ENCODE assay signal across 23 cellular contexts in the genomic region with DNA sequence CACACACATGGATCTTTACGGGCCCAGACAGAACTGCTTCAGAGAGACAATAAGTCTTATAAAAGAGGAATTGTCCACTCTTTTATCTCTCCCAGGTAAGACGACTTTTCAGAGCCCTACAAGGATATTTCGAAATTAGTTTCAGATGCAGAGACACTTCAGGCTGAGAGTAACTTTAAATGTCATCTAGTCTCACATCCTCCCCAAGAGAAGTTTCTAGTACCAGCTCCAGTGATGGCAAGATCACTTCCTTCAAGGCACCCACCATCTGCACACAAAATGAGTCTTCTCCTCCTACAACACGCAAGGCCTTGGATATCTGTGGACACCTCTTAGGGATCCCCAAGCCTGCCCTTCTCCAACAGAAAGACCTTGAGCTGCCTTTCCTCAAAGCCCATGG. TPM values are rescaled to one million over a fixed set of nuclear protein-coding genes. Genes with fewer than 3 reads are reported as not detected.
DNase-seq lines count a peak whose midpoint lies in the region; ATAC-seq and TF ChIP-seq lines count a peak whose summit lies in the region.
"Had no signal": no experiment of that assay in that cellular context is flagged by ENCODE, and none has a peak within 500 bp of the region (broad histone marks: within the 10 kb centered on the region; RNA-seq: fewer than 3 reads in every experiment).

No MANE protein-coding gene starts in this region.

- ATAC-seq in GM18870 (IDR thresholded peaks at IDR 0.05; ENCODE audit: unreplicated experiment): peak; percentile 61
- peak; percentile 78 for ATAC-seq in HG02870 (IDR thresholded peaks at IDR 0.05; ENCODE audit: unreplicated experiment)
- ATAC-seq in GM19035 (IDR thresholded peaks at IDR 0.05; ENCODE audit: unreplicated experiment): no peak
- ATAC-seq: HepG2, K562, T-cell had no signal

- H3K9ac ChIP-seq in OCI-LY3 (ENCODE audit: low read length): no peak overlapping the region

- H3K4me2 ChIP-seq in OCI-LY3 (ENCODE audit: low read length): 0 out of 2 replicates have a peak overlapping the region, but pooled peaks have one; percentile 31

- DNase-seq in dorsolateral prefrontal cortex: no peak
- no peak for DNase-seq in hypothalamus (lab: John Stamatoyannopoulos, UW)
- DNase-seq in iPS-NIHi7 (ENCODE audit: extremely low spot score): no peak
- DNase-seq: CD4-positive, CD25-positive, alpha-beta regulatory T cell; DMS79; MG63; NCI-H1048; NCI-H1417 treated with DMSO at 0.1 percent for 48 hours; NCI-H187; NCI-H2107; NCI-H510A treated with DMSO at 0.1 percent for 48 hours; NCI-H748 treated with DMSO at 0.1 percent for 48 hours; NK-92 treated with Interleukin-12 subunit alpha and Interleukin-12 subunit beta, amount 100 ng/mL, for 24 hours; OCI-M1; SJCRH30; T-cell had no signal

- H2AFZ ChIP-seq in OCI-LY3 (ENCODE audit: low read depth, low read length): no peak overlapping the region

- no peaks in the 10 kb centered on the region for H3K9me3 ChIP-seq in OCI-LY3 (ENCODE audit: insufficient read depth, low read length)
- H3K9me3 ChIP-seq: MG63, SJCRH30 had no signal

- intact Hi-C loops in dorsolateral prefrontal cortex (cut with DNase I): loop anchor here in 1 of 2 donors (10.0 kb wide), 1 partner anchor 991 kb away; no protein-coding TSS in a partner anchor

- H3K27ac ChIP-seq in OCI-LY3 (ENCODE audit: low read length) (no peak overlapping the region), dorsolateral prefrontal cortex (no peak overlapping the region)
- H3K27ac ChIP-seq: HL-60, SJCRH30 had no signal

- TF ChIP-seq CTCF in OCI-LY3 (IDR thresholded peaks at IDR 0.05; ENCODE audit: low read depth, low read length): no peak
- no peak for TF ChIP-seq CTCF in dorsolateral prefrontal cortex (IDR thresholded peaks at IDR 0.05 in 54 of 56, conservative IDR thresholded peaks at IDR 0.05 in 2 of 56; ENCODE audit: low read depth in 1 of 56, partially characterized antibody in 56 of 56)

- peaks cover 7% of the 10 kb centered on the region for H3K4me1 ChIP-seq in OCI-LY3 (ENCODE audit: low read length)

- no peaks in the 10 kb centered on the region for H4K20me1 ChIP-seq in OCI-LY3 (ENCODE audit: insufficient read depth, low read length)

- H3K36me3 ChIP-seq in OCI-LY3 (replicated peaks; ENCODE audit: low read depth, low read length): no peaks in the 10 kb centered on the region
- H3K36me3 ChIP-seq: MG63, SJCRH30 had no signal

- no peaks in the 10 kb centered on the region for H3K79me2 ChIP-seq in OCI-LY3 (ENCODE audit: low read length)

- no peak overlapping the region for H3K4me3 ChIP-seq in OCI-LY3 (ENCODE audit: low read length)
- no peak overlapping the region for H3K4me3 ChIP-seq in dorsolateral prefrontal cortex
- H3K4me3 ChIP-seq: K562, MG63, SJCRH30 had no signal

- H3K27me3 ChIP-seq in OCI-LY3 (ENCODE audit: low read depth, low read length) (peaks cover 30% of the 10 kb centered on the region), dorsolateral prefrontal cortex (peaks cover 0 to 13% (median 0%) of the 10 kb centered on the region in 45 donors)
- H3K27me3 ChIP-seq: SJCRH30 had no signal

RNA-seq across cellular contexts. Expression of a gene that starts 39.0 kb away (rescaled TPM):
- total RNA-seq in dorsolateral prefrontal cortex: 10 to 100 TPM in 119 of 120 experiments, 1 to 10 TPM in 1; 6.7 to 37.3 (median 23.6) TPM
- total RNA-seq: HepG2 had no signal
